26 cellular contexts compared by ENCODE assay signal in the genomic region with DNA sequence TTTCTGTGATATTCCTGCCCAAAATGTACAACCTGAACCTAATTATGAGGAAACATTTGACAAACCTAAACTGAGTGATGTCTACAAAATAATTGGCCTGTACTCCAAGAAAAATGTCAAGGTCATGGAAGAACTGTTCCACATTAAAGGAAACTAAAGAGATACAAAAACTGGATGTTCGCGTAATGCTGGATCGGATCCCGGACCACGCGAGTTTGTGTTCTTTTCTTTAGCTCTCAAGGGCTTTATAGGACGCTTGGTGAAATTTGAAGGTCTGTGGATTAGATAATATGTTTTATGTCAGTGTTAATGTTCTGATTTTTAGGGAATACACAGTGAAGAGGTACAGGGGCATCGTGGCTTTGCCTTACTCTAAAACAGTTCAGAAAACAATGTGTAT.
"Had no signal": no experiment of that assay in that cellular context is flagged by ENCODE, and none has a peak within 500 bp of the region (broad histone marks: within the 10 kb centered on the region; RNA-seq: fewer than 3 reads in every experiment).

No MANE protein-coding gene starts in this region.

- H3K27me3 ChIP-seq: MG63 had no signal

- DNase-seq: Karpas-422, Kasumi-1, MG63, MM.1S, MV-4-11, NCI-H1048, NCI-H1092, NCI-H1417, NCI-H1417 treated with DMSO at 0.1 percent for 48 hours, NCI-H1436, NCI-H1436 treated with DMSO at 0.1 percent for 48 hours, NCI-H146, NCI-H1694, NCI-H187, NCI-H187 treated with DMSO at 0.1 percent for 48 hours, NCI-H1930, NCI-H2029, NCI-H2029 treated with DMSO at 0.1 percent for 48 hours, NCI-H2081 treated with DMSO at 0.1 percent for 48 hours, NCI-H2107, NCI-H2227 treated with DMSO at 0.1 percent for 48 hours, NCI-H226, NCI-H446, NCI-H446 treated with DMSO at 0.1 percent for 48 hours, NCI-H510A, NCI-H510A treated with DMSO at 0.1 percent for 48 hours had no signal

- H3K4me3 ChIP-seq: MG63 had no signal

- H3K36me3 ChIP-seq: MG63 had no signal
